In the genomic region with DNA sequence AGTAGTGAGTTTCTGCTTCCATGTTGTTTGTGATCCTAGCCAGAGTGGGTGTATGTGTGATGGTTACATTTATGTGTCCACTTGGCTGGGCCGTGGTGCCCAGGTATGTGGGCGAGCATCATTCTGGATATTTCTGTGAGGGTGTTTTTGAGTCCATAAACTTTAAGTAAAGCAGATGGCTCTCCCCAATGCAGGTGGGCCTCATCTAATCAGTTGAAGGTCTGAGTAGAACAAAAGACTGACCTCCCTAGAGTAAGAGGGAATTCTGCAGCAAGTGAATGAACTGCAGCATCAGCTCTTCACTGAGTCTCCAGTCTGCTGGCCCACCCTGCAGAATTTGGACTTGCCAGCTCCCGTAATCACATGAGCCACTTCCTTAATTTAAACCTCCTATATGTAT, we compare ENCODE assay signal across 35 cellular contexts.
"Had no signal": no experiment of that assay in that cellular context is flagged by ENCODE, and none has a peak within 500 bp of the region (broad histone marks: within the 10 kb centered on the region; RNA-seq: fewer than 3 reads in every experiment).

No MANE protein-coding gene starts in this region.

- H3K36me3 ChIP-seq: MG63 had no signal

- H3K27me3 ChIP-seq: MG63 had no signal

- DNase-seq: Kasumi-1, MG63, MM.1S, MV-4-11, NCI-H1048, NCI-H1092, NCI-H1092 treated with DMSO at 0.1 percent for 48 hours, NCI-H1105, NCI-H1105 treated with DMSO at 0.1 percent for 48 hours, NCI-H1417, NCI-H1417 treated with DMSO at 0.1 percent for 48 hours, NCI-H1436, NCI-H1436 treated with DMSO at 0.1 percent for 48 hours, NCI-H146, NCI-H1694, NCI-H1694 treated with DMSO at 0.1 percent for 48 hours, NCI-H187, NCI-H187 treated with DMSO at 0.1 percent for 48 hours, NCI-H1930, NCI-H2029, NCI-H2029 treated with DMSO at 0.1 percent for 48 hours, NCI-H2081, NCI-H2081 treated with DMSO at 0.1 percent for 48 hours, NCI-H2107, NCI-H2171, NCI-H2171 treated with DMSO at 0.1 percent for 48 hours, NCI-H2227 treated with DMSO at 0.1 percent for 48 hours, NCI-H226, NCI-H345, NCI-H446, NCI-H446 treated with DMSO at 0.1 percent for 48 hours, NCI-H510A, NCI-H510A treated with DMSO at 0.1 percent for 48 hours, NCI-H524, NCI-H524 treated with DMSO at 0.1 percent for 48 hours had no signal

- H3K9me3 ChIP-seq: MG63 had no signal

- H3K4me3 ChIP-seq: MG63 had no signal
